ENCODE assay signal across 1 cellular context in genomic region chr3:170100937-170101336, GRCh38.
TF ChIP-seq lines count a peak whose summit lies in the region.

No MANE protein-coding gene starts in this region.

TF ChIP-seq in HepG2, 621 proteins besides CTCF, POLR2A, EP300 and RAD21 (continued from another document):
- peak; percentile 49 to 63 for TF ChIP-seq MAFK (conservative IDR thresholded peaks at IDR 0.05 in 1 of 2, IDR thresholded peaks at IDR 0.05 in 1 of 2; ENCODE audit: low read length in 2 of 2)
